ENCODE assay signal across 2 cellular contexts in the genomic region with DNA sequence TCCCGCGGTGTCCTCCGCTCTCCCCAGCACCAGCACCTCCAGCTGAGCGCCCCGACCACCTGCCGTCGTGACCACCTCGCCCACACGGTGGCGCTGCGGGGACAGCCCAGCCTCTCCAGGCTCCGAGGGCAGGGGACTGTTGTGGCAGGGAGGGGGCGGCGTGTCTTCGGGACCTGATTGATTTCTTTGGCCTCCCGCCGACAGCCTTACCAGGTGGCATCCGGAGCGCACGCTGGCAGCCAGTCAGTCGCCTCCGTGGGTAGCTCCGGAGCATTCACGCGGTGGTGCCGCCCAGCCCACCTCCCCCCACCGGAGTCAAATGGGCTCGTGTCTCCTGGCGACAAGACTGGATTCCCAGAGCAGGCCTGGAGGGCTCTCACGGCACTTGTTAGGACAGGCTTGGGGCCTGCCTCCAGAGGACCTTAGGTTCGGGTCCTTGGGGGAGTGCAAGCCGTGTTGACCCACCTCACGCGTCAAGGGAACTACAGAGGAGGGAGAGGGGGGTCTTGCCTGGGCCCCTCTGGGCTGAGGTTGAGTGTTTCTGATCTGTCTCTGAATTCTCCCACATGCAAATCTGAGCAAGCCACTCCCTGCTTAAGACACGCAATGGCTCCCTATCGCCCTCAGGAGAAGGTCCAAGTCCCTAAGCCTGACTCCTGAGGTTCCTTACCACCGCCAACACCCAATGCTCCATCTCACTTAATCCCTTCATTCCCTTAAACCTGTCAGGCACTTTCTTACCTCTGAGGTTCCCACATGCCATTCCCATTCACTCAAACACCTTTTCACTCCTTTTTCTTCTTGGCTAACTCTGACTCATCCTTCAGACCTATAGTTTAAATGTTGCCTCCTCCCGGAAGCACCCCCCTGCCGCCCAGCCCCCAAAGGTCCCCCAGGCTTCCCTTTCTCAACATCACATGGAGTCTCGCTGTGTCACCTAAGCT.
A peak's percentile ranks its signal among the peaks of the same experiment; 100 is the strongest.
TF ChIP-seq lines count a peak whose summit lies in the region.

No MANE protein-coding gene starts in this region.

TF ChIP-seq in IMR-90, 13 proteins besides CTCF, POLR2A, EP300 and RAD21:
- TF ChIP-seq SMC3 (IDR thresholded peaks at IDR 0.05; ENCODE audit: low read depth, low read length): peak; percentile 86
- TF ChIP-seq BHLHE40 (IDR thresholded peaks at IDR 0.05; ENCODE audit: low read depth, low read length): no peak
- no peak for TF ChIP-seq NFE2L2 (IDR thresholded peaks at IDR 0.05; ENCODE audit: low read depth, low read length)
- no peak for TF ChIP-seq FOS (IDR thresholded peaks at IDR 0.05; ENCODE audit: low read depth, low read length)
- TF ChIP-seq RFX5 (IDR thresholded peaks at IDR 0.05; ENCODE audit: low read depth, low read length): no peak
- no peak for TF ChIP-seq MXI1 (IDR thresholded peaks at IDR 0.05; ENCODE audit: borderline replicate concordance, low read depth, low read length)
- TF ChIP-seq USF2 (IDR thresholded peaks at IDR 0.05; ENCODE audit: low read depth, low read length): no peak
- TF ChIP-seq MAZ (IDR thresholded peaks at IDR 0.05; ENCODE audit: borderline replicate concordance, low read depth, low read length): peak; percentile 66; the same call in 1 of the 2 replicates
- no peak for TF ChIP-seq CHD1 (IDR thresholded peaks at IDR 0.05; ENCODE audit: low read depth, low read length)

TF ChIP-seq in neural cell, 6 proteins besides CTCF, POLR2A, EP300 and RAD21:
- no peak for TF ChIP-seq EZH2 (IDR thresholded peaks at IDR 0.05; ENCODE audit: borderline replicate concordance, insufficient read depth, low read length, poor library complexity, severe bottlenecking)
- TF ChIP-seq, protein P1, sequence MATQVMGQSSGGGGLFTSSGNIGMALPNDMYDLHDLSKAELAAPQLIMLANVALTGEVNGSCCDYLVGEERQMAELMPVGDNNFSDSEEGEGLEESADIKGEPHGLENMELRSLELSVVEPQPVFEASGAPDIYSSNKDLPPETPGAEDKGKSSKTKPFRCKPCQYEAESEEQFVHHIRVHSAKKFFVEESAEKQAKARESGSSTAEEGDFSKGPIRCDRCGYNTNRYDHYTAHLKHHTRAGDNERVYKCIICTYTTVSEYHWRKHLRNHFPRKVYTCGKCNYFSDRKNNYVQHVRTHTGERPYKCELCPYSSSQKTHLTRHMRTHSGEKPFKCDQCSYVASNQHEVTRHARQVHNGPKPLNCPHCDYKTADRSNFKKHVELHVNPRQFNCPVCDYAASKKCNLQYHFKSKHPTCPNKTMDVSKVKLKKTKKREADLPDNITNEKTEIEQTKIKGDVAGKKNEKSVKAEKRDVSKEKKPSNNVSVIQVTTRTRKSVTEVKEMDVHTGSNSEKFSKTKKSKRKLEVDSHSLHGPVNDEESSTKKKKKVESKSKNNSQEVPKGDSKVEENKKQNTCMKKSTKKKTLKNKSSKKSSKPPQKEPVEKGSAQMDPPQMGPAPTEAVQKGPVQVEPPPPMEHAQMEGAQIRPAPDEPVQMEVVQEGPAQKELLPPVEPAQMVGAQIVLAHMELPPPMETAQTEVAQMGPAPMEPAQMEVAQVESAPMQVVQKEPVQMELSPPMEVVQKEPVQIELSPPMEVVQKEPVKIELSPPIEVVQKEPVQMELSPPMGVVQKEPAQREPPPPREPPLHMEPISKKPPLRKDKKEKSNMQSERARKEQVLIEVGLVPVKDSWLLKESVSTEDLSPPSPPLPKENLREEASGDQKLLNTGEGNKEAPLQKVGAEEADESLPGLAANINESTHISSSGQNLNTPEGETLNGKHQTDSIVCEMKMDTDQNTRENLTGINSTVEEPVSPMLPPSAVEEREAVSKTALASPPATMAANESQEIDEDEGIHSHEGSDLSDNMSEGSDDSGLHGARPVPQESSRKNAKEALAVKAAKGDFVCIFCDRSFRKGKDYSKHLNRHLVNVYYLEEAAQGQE (IDR thresholded peaks at IDR 0.05; ENCODE audit: borderline replicate concordance): no peak
- no peak for TF ChIP-seq TAF1 (IDR thresholded peaks at IDR 0.05; ENCODE audit: low read depth)
- peak; percentile 96 for TF ChIP-seq SMC3 (conservative IDR thresholded peaks at IDR 0.05; ENCODE audit: poor library complexity)
- no peak for TF ChIP-seq POLR2AphosphoS5 (IDR thresholded peaks at IDR 0.05)
- TF ChIP-seq MXI1 (conservative IDR thresholded peaks at IDR 0.05; ENCODE audit: poor library complexity, severe bottlenecking): peak; percentile 43
